In the genomic region with DNA sequence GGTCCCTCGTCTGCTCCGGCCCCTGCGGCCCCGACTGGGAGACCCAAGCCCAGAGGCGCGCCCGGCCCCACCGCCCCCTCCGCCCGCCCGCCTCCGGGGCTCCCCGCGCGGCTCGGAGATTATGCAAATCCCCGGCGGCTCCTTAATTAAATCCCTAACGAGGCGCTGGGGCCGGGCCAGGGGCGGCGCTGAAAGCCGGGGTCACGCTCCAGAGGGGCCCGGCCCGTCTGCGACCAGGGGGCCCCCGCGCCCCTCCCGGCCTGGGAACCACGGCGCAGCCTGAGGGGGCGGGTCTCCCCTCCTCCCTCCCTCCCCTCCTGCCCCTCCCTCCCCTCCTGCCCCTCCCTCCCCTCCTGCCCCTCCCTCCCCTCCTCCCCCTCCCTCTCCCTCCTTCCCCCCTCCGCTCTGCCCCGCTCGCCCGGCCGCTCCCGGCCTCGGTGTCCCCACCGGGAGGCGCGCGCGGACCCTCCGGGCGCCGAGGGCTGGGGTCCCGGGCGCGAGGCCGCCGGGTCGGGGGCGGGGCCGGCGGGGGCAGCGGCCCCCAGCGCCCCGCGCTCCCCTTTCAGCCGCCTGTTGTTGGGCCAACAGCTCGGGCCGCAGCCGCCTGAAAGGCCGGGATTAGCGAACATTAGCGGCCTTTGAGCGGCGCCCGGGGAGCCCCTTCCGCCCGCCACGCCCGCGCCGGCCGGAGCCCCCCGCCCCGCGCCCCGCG, we compare ENCODE assay signal across 8 cellular contexts. TPM values are rescaled to one million over a fixed set of nuclear protein-coding genes. Genes with fewer than 3 reads are reported as not detected.
A peak's percentile ranks its signal among the peaks of the same experiment; 100 is the strongest.
DNase-seq lines count a peak whose midpoint lies in the region; ATAC-seq and TF ChIP-seq lines count a peak whose summit lies in the region.

No MANE protein-coding gene starts in this region.

- no peaks in the 10 kb centered on the region for H3K79me2 ChIP-seq in PC-9 (ENCODE audit: low read depth)

- H3K27me3 ChIP-seq in PC-9 (ENCODE audit: insufficient read depth, low read depth) = peaks cover 2% of the 10 kb centered on the region; the same call in 1 of the 2 replicates

- no peaks in the 10 kb centered on the region for H3K9me2 ChIP-seq in PC-9 (ENCODE audit: insufficient read depth)

- POLR2A ChIA-PET in PC-9 (lab: Charles Lee; ENCODE audit: unreplicated experiment) = interaction anchor here (0.6 to 1.0 kb wide), 2 partner anchors 10 to 40 kb away, joined by 3 to 5 read pairs; no protein-coding TSS in a partner anchor

- DNase-seq in EH (ENCODE audit: low read depth) (peak; percentile 41), PC-9 (peak in 1 of 2 experiments; percentile 25), fibroblast of the aortic adventitia (ENCODE audit: low read depth) (peak; percentile 16), putamen (ENCODE audit: low spot score) (peak; percentile 39), pons (ENCODE audit: low spot score) (no peak), NCI-H187 treated with DMSO at 0.1 percent for 48 hours (lab: John Stamatoyannopoulos, UW) (no peak)

- TF ChIP-seq CTCF in PC-9 (conservative IDR thresholded peaks at IDR 0.05) (no peak), fibroblast of the aortic adventitia (IDR thresholded peaks at IDR 0.05; ENCODE audit: insufficient read depth, low read length) (no peak)

- no peaks in the 10 kb centered on the region for H4K20me1 ChIP-seq in PC-9 (ENCODE audit: insufficient read depth)

- CTCF ChIA-PET in PC-9 (lab: Charles Lee) = interaction anchor here (0.6 to 0.8 kb wide), 3 partner anchors 22 to 53 kb away, joined by 3 to 18 read pairs (median 4); no protein-coding TSS in a partner anchor

- no TSS peak for BruUV-seq in PC-9 (replicated peaks; lab: Mats Ljungman, UMichigan)

- ATAC-seq in GM18498 (IDR thresholded peaks at IDR 0.05; ENCODE audit: unreplicated experiment) = no peak
- ATAC-seq in GM18511 (IDR thresholded peaks at IDR 0.05; ENCODE audit: unreplicated experiment) = no peak

- H3K9me3 ChIP-seq in PC-9 (ENCODE audit: insufficient read depth, low read depth) = no peaks in the 10 kb centered on the region

- intact Hi-C loops in PC-9 (cut with micrococcal nuclease; ENCODE audit: unreplicated experiment) = no loop called here

- H3F3A ChIP-seq in PC-9 (ENCODE audit: insufficient read depth, low read depth) = peaks cover 7% of the 10 kb centered on the region; the same call in 1 of the 2 replicates

- no peak overlapping the region for H3K27ac ChIP-seq in PC-9

- H3K36me3 ChIP-seq in PC-9 (ENCODE audit: low read depth) = no peaks in the 10 kb centered on the region

- no peak overlapping the region for H2AFZ ChIP-seq in PC-9

- no peak overlapping the region; the same call in 1 of the 2 replicates for H3K4me3 ChIP-seq in PC-9
- peak overlapping the region; percentile 46 for H3K4me3 ChIP-seq in fibroblast of the aortic adventitia (ENCODE audit: low read depth, low read length)

- peak overlapping the region; percentile 56 for H3K4me2 ChIP-seq in PC-9

- H3K4me1 ChIP-seq in PC-9 (replicated peaks; ENCODE audit: insufficient read depth) = peaks cover 30% of the 10 kb centered on the region

RNA-seq across cellular contexts. Expression of gene FGFR3, which starts 25.9 kb away (rescaled TPM):
- total RNA-seq in PC-9 (2021) (8.2 and 10.6 TPM in 2 replicates), fibroblast of the aortic adventitia (ENCODE audit: low replicate concordance) (0.33 and 0.45 TPM in 2 replicates)

RNA-seq across cellular contexts. Expression of gene TACC3, which starts 45.9 kb away (rescaled TPM):
- total RNA-seq in PC-9 (2021) = 134 TPM in 2 replicates
- total RNA-seq in fibroblast of the aortic adventitia (ENCODE audit: low replicate concordance) = 3.2 and 23.9 TPM in 2 replicates

RNA-seq across cellular contexts. Expression of gene TMEM129, which starts 46.1 kb away (rescaled TPM):
- total RNA-seq in PC-9 (2021) (41.2 and 52.5 TPM in 2 replicates), fibroblast of the aortic adventitia (ENCODE audit: low replicate concordance) (16.6 and 25.6 TPM in 2 replicates)

RNA-seq across cellular contexts. Expression of gene SLBP, which starts 55.1 kb away (rescaled TPM):
- 61.7 and 63.4 TPM in 2 replicates for total RNA-seq in PC-9 (2021)
- total RNA-seq in fibroblast of the aortic adventitia (ENCODE audit: low replicate concordance) = 48.2 and 89.1 TPM in 2 replicates

Comparison
In these comparisons a context has a peak if more than half of its experiments do, and no peak if none do; other contexts are left out.
1. DNase-seq: peak in EH (single experiment), fibroblast of the aortic adventitia (single experiment) and putamen (single experiment); none in pons (single experiment) and NCI-H187 treated with DMSO at 0.1 percent for 48 hours (single experiment).